ENCODE assay signal across 25 cellular contexts in the genomic region with DNA sequence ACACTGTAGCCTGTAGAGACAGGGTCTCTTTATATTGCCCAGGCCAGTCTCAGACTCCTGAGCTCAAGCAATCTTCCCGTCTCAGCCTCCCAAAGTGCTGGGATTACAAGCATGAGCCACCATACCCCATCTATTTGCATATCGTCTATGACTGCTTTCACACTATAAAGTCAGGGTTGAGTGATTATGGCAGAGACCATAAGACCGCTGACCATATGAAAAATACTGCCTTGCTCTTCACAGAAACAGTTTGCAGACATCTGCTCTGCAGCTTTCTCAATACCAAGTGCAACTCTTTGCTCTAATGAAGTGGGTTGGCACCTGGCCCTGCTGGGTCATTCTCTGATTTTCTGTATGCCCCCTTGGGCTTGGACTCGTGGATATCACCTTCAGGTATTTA.
"Had no signal": no experiment of that assay in that cellular context is flagged by ENCODE, and none has a peak within 500 bp of the region (broad histone marks: within the 10 kb centered on the region; RNA-seq: fewer than 3 reads in every experiment).

No MANE protein-coding gene starts in this region.

- DNase-seq: activated CD8-positive, alpha-beta memory T cell treated with anti-CD3 and anti-CD28 coated beads for 24 hours; activated CD8-positive, alpha-beta memory T cell treated with anti-CD3 and anti-CD28 coated beads, Interleukin-2, amount 50 U/mL, for 4 hours; activated naive CD8-positive, alpha-beta T cell treated with anti-CD3 and anti-CD28 coated beads for 36 hours; activated T-cell treated with anti-CD3 and anti-CD28 coated beads, Interleukin-2, amount 50 U/mL, for 24 hours; central memory CD4-positive, alpha-beta T cell; effector memory CD8-positive, alpha-beta T cell; head of caudate nucleus; hypothalamus; left ventricle myocardium inferior; naive thymus-derived CD8-positive, alpha-beta T cell; posterior cingulate gyrus; small intestine; stimulated activated CD4-positive, alpha-beta T cell treated with anti-CD3 and anti-CD28 coated beads, Interleukin-2, amount 100 ng/mL, for 24 hours; stomach had no signal

- H3K4me1 ChIP-seq: gastroesophageal sphincter, left ventricle myocardium inferior, neural progenitor cell, stomach, suprapubic skin, tibial nerve had no signal

- FAIRE-seq: astrocyte, endothelial cell of umbilical vein, small intestine had no signal

- ATAC-seq: activated T-helper 17 cell treated with anti-CD3 and anti-CD28 coated beads, Interleukin-2, amount 50 U/mL, for 72 hours; effector memory CD8-positive, alpha-beta T cell; esophagus mucosa; gastroesophageal sphincter; naive thymus-derived CD8-positive, alpha-beta T cell; sciatic nerve; stimulated activated effector memory CD8-positive, alpha-beta T cell treated with anti-CD3 and anti-CD28 coated beads, Interleukin-12 subunit alpha, Interleukin-12 subunit beta, amount 100 ng/mL, for 72 hours; WTC11 had no signal

- H3K9me3 ChIP-seq: gastroesophageal sphincter, left ventricle myocardium inferior, stomach, suprapubic skin, tibial nerve had no signal

- H3K27me3 ChIP-seq: gastroesophageal sphincter, neural progenitor cell, stomach, suprapubic skin, tibial nerve had no signal

- H3K36me3 ChIP-seq: gastroesophageal sphincter, left ventricle myocardium inferior, neural progenitor cell, stomach, suprapubic skin, tibial nerve had no signal

- H3K9ac ChIP-seq: neural progenitor cell had no signal

- H3K4me3 ChIP-seq: gastroesophageal sphincter, left ventricle myocardium inferior, neural progenitor cell, stomach, suprapubic skin, tibial nerve had no signal

- H2AFZ ChIP-seq: neural progenitor cell had no signal

- H3K27ac ChIP-seq: gastroesophageal sphincter, left ventricle myocardium inferior, neural progenitor cell, stomach, suprapubic skin, tibial nerve had no signal

- H3K4me2 ChIP-seq: neural progenitor cell had no signal
